In genomic region chr2:82259551-82259950, GRCh38 we compare ENCODE assay signal across 24 cellular contexts.
DNase-seq lines count a peak whose midpoint lies in the region; ATAC-seq, FAIRE-seq and TF ChIP-seq lines count a peak whose summit lies in the region.
"Had no signal": no experiment of that assay in that cellular context is flagged by ENCODE, and none has a peak within 500 bp of the region (broad histone marks: within the 10 kb centered on the region; RNA-seq: fewer than 3 reads in every experiment).

No MANE protein-coding gene starts in this region.

- H4K20me1 ChIP-seq in GM23338 (replicated peaks; ENCODE audit: insufficient read depth) (no peaks in the 10 kb centered on the region), H1 (replicated peaks in 1 of 2; ENCODE audit: control insufficient read depth in 1 of 2, insufficient read depth in 2 of 2, low read length in 2 of 2) (no peaks in the 10 kb centered on the region), HepG2 (ENCODE audit: insufficient read depth, low read length) (no peaks in the 10 kb centered on the region)
- H4K20me1 ChIP-seq: BLaER1 had no signal

- WGBS in H1 (ENCODE audit: extremely low coverage in 1 of 2, insufficient coverage in 1 of 2, insufficient read length in 1 of 2, insufficient replicate concordance in 2 of 2, low coverage in 1 of 2, low lambda C conversion rate in 2 of 2, missing lambda C conversion rate in 1 of 2), 2 experiments = 88% methylated on average over 2 of the region's 2 CpGs; no CpG with 5 or more reads in 1 of the 2 experiments
- WGBS in spleen, 5 donors = 65 to 94% (median 78%) methylated on average over 2 of the region's 2 CpGs
- WGBS in HepG2 (ENCODE audit: low lambda C conversion rate) = 0% methylated on average over 2 of the region's 2 CpGs

- no peak overlapping the region for H3K18ac ChIP-seq in H1 (ENCODE audit: extremely low read depth, low read length)

- 0 out of 2 replicates have a peak, but pooled peaks cover 3% of the 10 kb centered on the region for H3K9me2 ChIP-seq in GM23338 (ENCODE audit: insufficient read depth)

- DNase-seq in NCI-H1092 treated with DMSO at 0.1 percent for 48 hours (lab: John Stamatoyannopoulos, UW) = peak; percentile 2
- DNase-seq in NCI-H1092 (lab: John Stamatoyannopoulos, UW) = no peak
- DNase-seq in GM23338 (ENCODE audit: low spot score) = no peak
- DNase-seq in H1 (ENCODE audit: low read depth in 1 of 2, low spot score in 2 of 2) = no peak
- peak; percentile 53 for DNase-seq in spleen
- DNase-seq in NCI-H526 treated with DMSO at 0.1 percent for 48 hours (lab: John Stamatoyannopoulos, UW) = no peak
- DNase-seq in HepG2 (ENCODE audit: low spot score) = no peak
- DNase-seq: CD4-positive, CD25-positive, alpha-beta regulatory T cell; CD8-positive, alpha-beta T cell; DMS 273 treated with DMSO at 0.1 percent for 48 hours; DMS79; EL; GDM1; GOT3; H7; HCEC 1CT had no signal

- no peaks in the 10 kb centered on the region for H3F3A ChIP-seq in GM23338 (replicated peaks; ENCODE audit: low read depth)

- H3K9me3 Mint-ChIP-seq in GM23338 = 0 out of 3 replicates have a peak, but pooled peaks cover 3% of the 10 kb centered on the region

- no peak for TF ChIP-seq CTCF in GM23338 (conservative IDR thresholded peaks at IDR 0.05; ENCODE audit: low read depth in 2 of 2)
- no peak for TF ChIP-seq CTCF in H1 (IDR thresholded peaks at IDR 0.05; ENCODE audit: control extremely low read depth in 1 of 3, insufficient read depth in 1 of 3, low read depth in 1 of 3, low read length in 3 of 3)
- TF ChIP-seq CTCF in spleen (IDR thresholded peaks at IDR 0.05 in 8 of 11, conservative IDR thresholded peaks at IDR 0.05 in 3 of 11) = no peak
- TF ChIP-seq CTCF in HepG2 (CRISPR knock-in tag; IDR thresholded peaks at IDR 0.05) = no peak

- no peaks in the 10 kb centered on the region for H3K27me3 Mint-ChIP-seq in GM23338 (ENCODE audit: insufficient read depth, low read depth, poor library complexity)
- H3K27me3 Mint-ChIP-seq: B cell; CD4-positive, CD25-positive, alpha-beta regulatory T cell had no signal

- H3K36me3 Mint-ChIP-seq in GM23338 (ENCODE audit: low read depth) = peaks cover 4% of the 10 kb centered on the region; the same call in 2 of the 3 replicates
- H3K36me3 Mint-ChIP-seq: CD4-positive, CD25-positive, alpha-beta regulatory T cell; CD8-positive, alpha-beta T cell had no signal

- H2BK12ac ChIP-seq in H1 (ENCODE audit: low read depth, low read length) = no peak overlapping the region

- no peak overlapping the region for H3K27ac Mint-ChIP-seq in GM23338
- H3K27ac Mint-ChIP-seq: B cell; CD8-positive, alpha-beta T cell had no signal

- no peak for TF ChIP-seq RAD21 in H1 (IDR thresholded peaks at IDR 0.05 in 1 of 2, conservative IDR thresholded peaks at IDR 0.05 in 1 of 2; ENCODE audit: low read depth in 2 of 2, low read length in 2 of 2)
- TF ChIP-seq RAD21 in HepG2 (CRISPR knock-in tag; IDR thresholded peaks at IDR 0.05) = no peak

- H2BK5ac ChIP-seq in H1 (ENCODE audit: low read depth, low read length) = no peak overlapping the region

- H4K8ac ChIP-seq in H1 (ENCODE audit: extremely low read depth, insufficient read depth, low read length) = no peak overlapping the region

- no peak overlapping the region for H2BK120ac ChIP-seq in H1 (replicated peaks; ENCODE audit: low read depth, low read length)

- no TSS peak for BruUV-seq in HepG2 (replicated peaks; lab: Mats Ljungman, UMichigan)

- no peaks in the 10 kb centered on the region for H3K79me2 ChIP-seq in GM23338 (replicated peaks; ENCODE audit: insufficient read depth)
- H3K79me2 ChIP-seq in H1 (ENCODE audit: control insufficient read depth in 1 of 2, insufficient read depth in 2 of 2, low read length in 2 of 2) = no peaks in the 10 kb centered on the region
- no peaks in the 10 kb centered on the region for H3K79me2 ChIP-seq in HepG2 (ENCODE audit: insufficient read depth, low read length)

- no peak overlapping the region for H3K14ac ChIP-seq in H1 (ENCODE audit: insufficient read length)

- H3K4me1 Mint-ChIP-seq in GM23338 = no peaks in the 10 kb centered on the region; the same call in 2 of the 3 replicates
- H3K4me1 Mint-ChIP-seq: B cell; CD4-positive, CD25-positive, alpha-beta regulatory T cell had no signal

- H2BK20ac ChIP-seq in H1 (ENCODE audit: low read length) = no peak overlapping the region

- TF ChIP-seq POLR2A in H1 (IDR thresholded peaks at IDR 0.05; ENCODE audit: control extremely low read depth in 1 of 2, low read depth in 2 of 2, low read length in 2 of 2) (no peak), spleen (IDR thresholded peaks at IDR 0.05) (no peak), HepG2 (IDR thresholded peaks at IDR 0.05; ENCODE audit: insufficient read depth in 1 of 2, low read depth in 2 of 2, low read length in 2 of 2) (no peak)

- H3K27me3 ChIP-seq in GM23338 (ENCODE audit: insufficient read depth) (no peaks in the 10 kb centered on the region), H1 (replicated peaks in 1 of 4; ENCODE audit: control insufficient read depth in 3 of 4, extremely low read depth in 1 of 4, insufficient read depth in 3 of 4, low read length in 3 of 4) (no peaks in the 10 kb centered on the region), spleen (replicated peaks in 1 of 7) (no peaks in the 10 kb centered on the region), HepG2 (ENCODE audit: control insufficient read depth in 1 of 2, insufficient read depth in 2 of 2, low read length in 2 of 2) (no peaks in the 10 kb centered on the region)
- H3K27me3 ChIP-seq: BLaER1 had no signal

- H4K5ac ChIP-seq in H1 (ENCODE audit: insufficient read length, low read depth, low read length) = no peak overlapping the region

- in situ Hi-C loops in HepG2 (cut with HindIII; ENCODE audit: extremely low pct_ligation_motif_present, low pct_unique_long_range_greater_than_20kb) = no loop called here

- H3K36me3 ChIP-seq in GM23338 (ENCODE audit: insufficient read depth) (no peaks in the 10 kb centered on the region), H1 (ENCODE audit: control insufficient read depth in 2 of 4, insufficient read depth in 4 of 4, low read length in 3 of 4) (no peaks in the 10 kb centered on the region), spleen (no peaks in the 10 kb centered on the region), HepG2 (replicated peaks in 1 of 2; ENCODE audit: control insufficient read depth in 1 of 2, insufficient read depth in 2 of 2, low read length in 2 of 2) (no peaks in the 10 kb centered on the region)
- H3K36me3 ChIP-seq: BLaER1 had no signal

- no peak overlapping the region for H3K4me3 ChIP-seq in GM23338
- no peak overlapping the region for H3K4me3 ChIP-seq in H1 (ENCODE audit: extremely low read depth in 1 of 4, insufficient read depth in 2 of 4, low read depth in 3 of 4, low read length in 4 of 4)
- H3K4me3 ChIP-seq in spleen = no peak overlapping the region
- H3K4me3 ChIP-seq in HepG2 (replicated peaks in 1 of 3; ENCODE audit: insufficient read depth in 1 of 3, low read depth in 2 of 3, low read length in 3 of 3) = no peak overlapping the region
- H3K4me3 ChIP-seq: BLaER1, GM12878 had no signal

- H3K9ac ChIP-seq in H1 (replicated peaks in 1 of 4; ENCODE audit: extremely low read depth in 1 of 4, low read depth in 3 of 4, low read length in 3 of 4) (no peak overlapping the region), HepG2 (ENCODE audit: insufficient read depth, low read depth, low read length) (no peak overlapping the region)
- H3K9ac ChIP-seq: BLaER1 had no signal

- no peak overlapping the region for H3K4ac ChIP-seq in H1 (replicated peaks; ENCODE audit: insufficient read length, low read depth, low read length)

- H3K4me1 ChIP-seq in GM23338 (ENCODE audit: insufficient read depth) = no peaks in the 10 kb centered on the region
- no peaks in the 10 kb centered on the region for H3K4me1 ChIP-seq in H1 (replicated peaks in 1 of 4; ENCODE audit: control insufficient read depth in 3 of 4, insufficient read depth in 4 of 4, low read length in 3 of 4)
- no peaks in the 10 kb centered on the region for H3K4me1 ChIP-seq in spleen
- H3K4me1 ChIP-seq in HepG2 (ENCODE audit: insufficient read depth, low read length) = no peaks in the 10 kb centered on the region
- H3K4me1 ChIP-seq: BLaER1 had no signal

- CTCF ChIA-PET in H1 (lab: Charles Lee; ENCODE audit: partially characterized antibody) = no interaction called here
- CTCF ChIA-PET in HepG2 (lab: Yijun Ruan, JAX; ENCODE audit: low intra/inter-chr PET ratio, low total read pairs) = no interaction called here

- no peak overlapping the region for H3K4me2 ChIP-seq in GM23338
- H3K4me2 ChIP-seq in H1 (ENCODE audit: insufficient read depth in 1 of 2, low read depth in 2 of 2, low read length in 2 of 2) = no peak overlapping the region
- H3K4me2 ChIP-seq in HepG2 (ENCODE audit: low read depth, low read length) = no peak overlapping the region
- H3K4me2 ChIP-seq: BLaER1 had no signal

- H2BK15ac ChIP-seq in H1 (ENCODE audit: low read length) = no peak overlapping the region

- no peak overlapping the region for H3K4me3 Mint-ChIP-seq in GM23338
- H3K4me3 Mint-ChIP-seq: B cell; CD4-positive, CD25-positive, alpha-beta regulatory T cell; CD8-positive, alpha-beta T cell had no signal

- intact Hi-C loops in spleen (cut with DNase I; ENCODE audit: low total_unique reads) (no loop called here), HepG2 (cut with micrococcal nuclease; ENCODE audit: unreplicated experiment) (no loop called here)

- H2AK5ac ChIP-seq in H1 (ENCODE audit: low read depth, low read length) = no peak overlapping the region

- POLR2A ChIA-PET in H1 (lab: Charles Lee; ENCODE audit: partially characterized antibody) = no interaction called here
- POLR2A ChIA-PET in HepG2 (lab: Yijun Ruan, JAX) = no interaction called here

- H4K91ac ChIP-seq in H1 (replicated peaks; ENCODE audit: insufficient read length, low read length) = no peak overlapping the region

- H3K9me3 ChIP-seq in H1 (ENCODE audit: insufficient read depth in 2 of 2, low read depth in 1 of 2, low read length in 1 of 2) (no peaks in the 10 kb centered on the region), spleen (peaks cover 0 to 44% (median 11%) of the 10 kb centered on the region in 8 donors), HepG2 (ENCODE audit: low read length) (peaks cover 69% of the 10 kb centered on the region)
- H3K9me3 ChIP-seq: BLaER1 had no signal

- H3K27ac ChIP-seq in GM23338 (ENCODE audit: low read depth) (no peak overlapping the region), H1 (ENCODE audit: low read depth, low read length) (no peak overlapping the region), spleen (no peak overlapping the region), HepG2 (ENCODE audit: extremely low read length, insufficient read depth, low read length) (no peak overlapping the region)
- H3K27ac ChIP-seq: 22Rv1, BLaER1, C4-2B had no signal

- H2AFZ ChIP-seq in GM23338 = peak overlapping the region; percentile 69; the same call in 1 of the 2 replicates
- H2AFZ ChIP-seq in H1 (ENCODE audit: low read length) = no peak overlapping the region
- H2AFZ ChIP-seq in HepG2 (ENCODE audit: low read length) = no peak overlapping the region

- no peaks in the 10 kb centered on the region for H3K79me1 ChIP-seq in H1 (ENCODE audit: low read depth, low read length)

- ATAC-seq in GM23338 (no peak), HepG2 (no peak)
- ATAC-seq: CD8-positive, alpha-beta T cell; GM12878 had no signal

- FAIRE-seq in H1 (lab: Jason Lieb, UNC) (no peak), HepG2 (lab: Jason Lieb, UNC) (no peak)
- FAIRE-seq: A204.1, D721Med, GM12878, GM18507 had no signal

- H3K56ac ChIP-seq in H1 (replicated peaks; ENCODE audit: insufficient read length, low read depth, low read length) = no peak overlapping the region

- no peak for TF ChIP-seq EP300 in H1 (IDR thresholded peaks at IDR 0.05; ENCODE audit: borderline replicate concordance in 1 of 2, low read depth in 2 of 2, low read length in 2 of 2)
- no peak for TF ChIP-seq EP300 in HepG2 (IDR thresholded peaks at IDR 0.05; ENCODE audit: low read depth in 2 of 2, low read length in 2 of 2)
- TF ChIP-seq EP300 in HepG2 (CRISPR knock-in tag; IDR thresholded peaks at IDR 0.05; ENCODE audit: borderline replicate concordance) = no peak

- H3K23ac ChIP-seq in H1 (ENCODE audit: insufficient read length) = no peak overlapping the region

- no peaks in the 10 kb centered on the region for H3K23me2 ChIP-seq in H1 (ENCODE audit: low read depth, low read length)

Comparison
In these comparisons a context has a peak if more than half of its experiments do, and no peak if none do; other contexts are left out.
1. DNase-seq: peak in NCI-H1092 treated with DMSO at 0.1 percent for 48 hours (single experiment) and spleen (single experiment); none in NCI-H1092 (single experiment), GM23338 (single experiment), H1 (0 of 2), NCI-H526 treated with DMSO at 0.1 percent for 48 hours (single experiment) and HepG2 (single experiment).